Comparison of ENCODE assay signal across 21 cellular contexts in genomic region chr4:119237642-119238041, GRCh38. TPM values are rescaled to one million over a fixed set of nuclear protein-coding genes. Genes with fewer than 3 reads are reported as not detected.
A peak's percentile ranks its signal among the peaks of the same experiment; 100 is the strongest.
DNase-seq lines count a peak whose midpoint lies in the region; ATAC-seq, FAIRE-seq and TF ChIP-seq lines count a peak whose summit lies in the region.
"Had no signal": no experiment of that assay in that cellular context is flagged by ENCODE, and none has a peak within 500 bp of the region (broad histone marks: within the 10 kb centered on the region; RNA-seq: fewer than 3 reads in every experiment).

No MANE protein-coding gene starts in this region.

- H3K14ac ChIP-seq in IMR-90 (replicated peaks; ENCODE audit: low read depth, low read length) = no peak overlapping the region

- TF ChIP-seq POLR2A in IMR-90 (IDR thresholded peaks at IDR 0.05; ENCODE audit: low read depth, low read length) = no peak

- DNase-seq in activated T-cell treated with anti-CD3 and anti-CD28 coated beads, Interleukin-2, amount 50 U/mL, for 4 hours = no peak
- no peak for DNase-seq in activated T-cell treated with anti-CD3 and anti-CD28 coated beads, Interleukin-2, amount 50 U/mL, for 1 hour
- no peak for DNase-seq in IMR-90
- DNase-seq in DMS153 treated with DMSO at 0.1 percent for 48 hours (lab: John Stamatoyannopoulos, UW; ENCODE audit: unreplicated experiment) = no peak
- DNase-seq in HCEC 1CT = no peak
- DNase-seq in frontal cortex (ENCODE audit: low spot score in 2 of 2) = no peak
- DNase-seq: foreskin melanocyte; H7; NCI-H1092 treated with DMSO at 0.1 percent for 48 hours; NCI-H1930; NCI-H526; stimulated activated CD4-positive, alpha-beta T cell treated with anti-CD3 and anti-CD28 coated beads, Interleukin-2, amount 100 ng/mL, for 24 hours had no signal

- in situ Hi-C loops in IMR-90 (cut with MboI; ENCODE audit: low sequenced_read_pairs) = no loop called here

- H3K9me3 Mint-ChIP-seq in activated T-cell treated with anti-CD3 and anti-CD28 coated beads, Interleukin-2, amount 50 U/mL, for 4 hours = no peaks in the 10 kb centered on the region
- H3K9me3 Mint-ChIP-seq in activated T-helper 17 cell treated with anti-CD3 and anti-CD28 coated beads, Interleukin-2, amount 50 U/mL, for 72 hours = no peaks in the 10 kb centered on the region
- H3K9me3 Mint-ChIP-seq: naive thymus-derived CD4-positive, alpha-beta T cell had no signal

- peaks cover 3% of the 10 kb centered on the region; the same call in 1 of the 2 replicates for H3K9me1 ChIP-seq in IMR-90 (ENCODE audit: insufficient read depth, low read length)

- H3K27ac ChIP-seq in IMR-90 (ENCODE audit: insufficient read depth, low read length) = no peak overlapping the region
- H3K27ac ChIP-seq in mucosa of rectum (ENCODE audit: low read depth in 2 of 2, low read length in 2 of 2) = peak overlapping the region; percentile 12 to 30
- H3K27ac ChIP-seq: BLaER1, coronary artery, esophagus muscularis mucosa, hepatocyte had no signal

- H3K4me3 ChIP-seq in IMR-90 (ENCODE audit: insufficient read depth, low read depth, low read length) (no peak overlapping the region), mucosa of rectum (ENCODE audit: low read length in 2 of 2) (no peak overlapping the region)
- H3K4me3 ChIP-seq: BLaER1, coronary artery, esophagus muscularis mucosa, hepatocyte, smooth muscle cell had no signal

- H2BK120ac ChIP-seq in IMR-90 (ENCODE audit: low read depth, low read length) = no peak overlapping the region

- peak overlapping the region; percentile 76 for H3K27ac Mint-ChIP-seq in activated T-helper 17 cell treated with anti-CD3 and anti-CD28 coated beads, Interleukin-2, amount 50 U/mL, for 72 hours

- peaks cover 32% of the 10 kb centered on the region for H3K4me1 Mint-ChIP-seq in activated T-cell treated with anti-CD3 and anti-CD28 coated beads, Interleukin-2, amount 50 U/mL, for 4 hours (ENCODE audit: low read depth)
- peaks cover 35% of the 10 kb centered on the region for H3K4me1 Mint-ChIP-seq in activated T-helper 17 cell treated with anti-CD3 and anti-CD28 coated beads, Interleukin-2, amount 50 U/mL, for 72 hours

- 0 out of 2 replicates have a peak, but pooled peaks cover 3% of the 10 kb centered on the region for H4K20me1 ChIP-seq in IMR-90 (ENCODE audit: insufficient read depth, low read length)
- H4K20me1 ChIP-seq: BLaER1 had no signal

- H3K4me3 Mint-ChIP-seq in activated T-cell treated with anti-CD3 and anti-CD28 coated beads, Interleukin-2, amount 50 U/mL, for 4 hours = no peak overlapping the region
- peak overlapping the region; percentile 45 for H3K4me3 Mint-ChIP-seq in activated T-helper 17 cell treated with anti-CD3 and anti-CD28 coated beads, Interleukin-2, amount 50 U/mL, for 72 hours

- no peaks in the 10 kb centered on the region for H3K27me3 Mint-ChIP-seq in activated T-cell treated with anti-CD3 and anti-CD28 coated beads, Interleukin-2, amount 50 U/mL, for 4 hours (ENCODE audit: low read depth)
- H3K27me3 Mint-ChIP-seq in activated T-helper 17 cell treated with anti-CD3 and anti-CD28 coated beads, Interleukin-2, amount 50 U/mL, for 72 hours = no peaks in the 10 kb centered on the region
- H3K27me3 Mint-ChIP-seq: naive thymus-derived CD4-positive, alpha-beta T cell had no signal

- H2AFZ ChIP-seq in IMR-90 (replicated peaks; ENCODE audit: low read length, poor library complexity) = no peak overlapping the region
- H2AFZ ChIP-seq: hepatocyte had no signal

- no peak overlapping the region for H3K56ac ChIP-seq in IMR-90 (ENCODE audit: extremely low read depth, insufficient read depth, low read length)

- dilution Hi-C loops in IMR-90 (cut with HindIII; ENCODE audit: low sequenced_read_pairs, unreplicated experiment) = no loop called here

- no peak overlapping the region for H2AK9ac ChIP-seq in IMR-90 (replicated peaks; ENCODE audit: low read depth, low read length, poor library complexity)

- CTCF ChIA-PET in IMR-90 (lab: Yijun Ruan, JAX) = no interaction called here

- peaks cover 21 to 38% of the 10 kb centered on the region in 2 experiments; a peak in 3 of 4 replicates for H3K79me1 ChIP-seq in IMR-90 (ENCODE audit: low read depth in 1 of 2, low read length in 2 of 2)

- H3K4me2 ChIP-seq in IMR-90 (ENCODE audit: low read depth, low read length) = no peak overlapping the region
- H3K4me2 ChIP-seq: BLaER1, hepatocyte, smooth muscle cell had no signal

- H2BK5ac ChIP-seq in IMR-90 (ENCODE audit: low read depth, low read length, poor library complexity, severe bottlenecking) = no peak overlapping the region

- POLR2A ChIA-PET in IMR-90 (lab: Charles Lee; ENCODE audit: unreplicated experiment) = no interaction called here

- whole genome bisulfite sequencing in IMR-90 (ENCODE audit: extremely low coverage in 2 of 2, insufficient read length in 1 of 2), 2 experiments = no CpG with 5 or more reads among the region's 2 CpGs

- H4K5ac ChIP-seq in IMR-90 (ENCODE audit: low read depth, low read length) = no peak overlapping the region

- no peak overlapping the region for H4K8ac ChIP-seq in IMR-90 (ENCODE audit: low read depth in 2 of 2, low read length in 2 of 2)

- H2AK5ac ChIP-seq in IMR-90 (ENCODE audit: low read depth, low read length) = no peak overlapping the region

- TF ChIP-seq CTCF in IMR-90 (conservative IDR thresholded peaks at IDR 0.05; ENCODE audit: low read depth, low read length) = no peak

- FAIRE-seq in frontal cortex (lab: Jason Lieb, UNC) = no peak

- H3K9me3 ChIP-seq in IMR-90 (ENCODE audit: control insufficient read depth, insufficient read depth, low read length) = no peaks in the 10 kb centered on the region
- H3K9me3 ChIP-seq in mucosa of rectum (ENCODE audit: control insufficient read depth in 2 of 2, low read length in 2 of 2) = no peaks in the 10 kb centered on the region
- H3K9me3 ChIP-seq: BLaER1, esophagus muscularis mucosa had no signal

- H3K18ac ChIP-seq in IMR-90 (ENCODE audit: low read depth, low read length) = no peak overlapping the region

- H3K9ac ChIP-seq in IMR-90 (ENCODE audit: low read depth, low read length) (no peak overlapping the region), mucosa of rectum (ENCODE audit: low read depth in 1 of 2, low read length in 2 of 2) (no peak overlapping the region)
- H3K9ac ChIP-seq: BLaER1 had no signal

- intact Hi-C loops in IMR-90 (cut with micrococcal nuclease) = no loop called here

- H3K4me1 ChIP-seq in IMR-90 (ENCODE audit: control insufficient read depth, insufficient read depth, low read length) (peaks cover 6% of the 10 kb centered on the region), mucosa of rectum (ENCODE audit: control insufficient read depth in 2 of 2, insufficient read depth in 2 of 2, low read length in 2 of 2) (no peaks in the 10 kb centered on the region)

- TF ChIP-seq RAD21 in IMR-90 (IDR thresholded peaks at IDR 0.05; ENCODE audit: low read length) = no peak

- peak overlapping the region; percentile 14; the same call in 1 of the 2 replicates for H2BK20ac ChIP-seq in IMR-90 (ENCODE audit: low read depth, low read length)

- H3K4ac ChIP-seq in IMR-90 (ENCODE audit: low read depth, low read length) = no peak overlapping the region

- H3K36me3 ChIP-seq in IMR-90 (ENCODE audit: control insufficient read depth, insufficient read depth, low read length) (peaks cover 8% of the 10 kb centered on the region), mucosa of rectum (ENCODE audit: control insufficient read depth in 2 of 2, insufficient read depth in 2 of 2, low read length in 2 of 2) (peaks cover 33 to 38% of the 10 kb centered on the region in 2 donors)

- no TSS peak for BruUV-seq in IMR-90 (replicated peaks; lab: Mats Ljungman, UMichigan)

- peak; percentile 5 to 8 for ATAC-seq in activated T-cell treated with anti-CD3 and anti-CD28 coated beads, Interleukin-2, amount 50 U/mL, for 4 hours
- ATAC-seq in IMR-90 (ENCODE audit: low read depth) = no peak
- ATAC-seq in activated T-helper 17 cell treated with anti-CD3 and anti-CD28 coated beads, Interleukin-2, amount 50 U/mL, for 72 hours (replicated peaks) = no peak
- ATAC-seq: left lobe of liver; naive thymus-derived CD4-positive, alpha-beta T cell had no signal

- H3K27me3 ChIP-seq in IMR-90 (ENCODE audit: control insufficient read depth, insufficient read depth, low read length) (no peaks in the 10 kb centered on the region), mucosa of rectum (ENCODE audit: control insufficient read depth in 2 of 2, insufficient read depth in 2 of 2, low read length in 2 of 2) (no peaks in the 10 kb centered on the region)
- H3K27me3 ChIP-seq: BLaER1, esophagus muscularis mucosa, hepatocyte had no signal

- no peak overlapping the region for H2BK15ac ChIP-seq in IMR-90 (ENCODE audit: low read depth, low read length)

- peaks cover 36% of the 10 kb centered on the region for H3K36me3 Mint-ChIP-seq in activated T-cell treated with anti-CD3 and anti-CD28 coated beads, Interleukin-2, amount 50 U/mL, for 4 hours (ENCODE audit: insufficient read depth)
- H3K36me3 Mint-ChIP-seq in activated T-helper 17 cell treated with anti-CD3 and anti-CD28 coated beads, Interleukin-2, amount 50 U/mL, for 72 hours (ENCODE audit: low read depth) = peaks cover 59% of the 10 kb centered on the region

- no peak overlapping the region for H4K91ac ChIP-seq in IMR-90 (ENCODE audit: insufficient read depth, low read depth, low read length)

- H3K23ac ChIP-seq in IMR-90 (ENCODE audit: low read depth, low read length) = no peak overlapping the region; the same call in 1 of the 2 replicates

TF ChIP-seq in IMR-90, 13 proteins besides CTCF, POLR2A, EP300 and RAD21 (continues in another document):
- TF ChIP-seq USF2 (IDR thresholded peaks at IDR 0.05; ENCODE audit: low read depth, low read length) = no peak
- TF ChIP-seq BHLHE40 (IDR thresholded peaks at IDR 0.05; ENCODE audit: low read depth, low read length) = no peak
- no peak for TF ChIP-seq MAFK (IDR thresholded peaks at IDR 0.05; ENCODE audit: low read depth, low read length)

RNA-seq across cellular contexts. Expression of gene USP53, which starts 25.1 kb away (rescaled TPM):
- 10 to 100 TPM; 11.8 to 12.4 (median 12.1) TPM for total RNA-seq in activated T-cell treated with anti-CD3 and anti-CD28 coated beads, Interleukin-2, amount 50 U/mL, for 4 hours
- total RNA-seq in IMR-90 (2012; rRNA removed) = 24.0 and 34.7 TPM in 2 replicates
- polyA plus RNA-seq in IMR-90 (2012; rRNA removed) = 7.6 and 11.2 TPM in 2 replicates
- 1.5 and 2.7 TPM in 2 replicates for polyA plus RNA-seq in IMR-90 (2012; cell fraction: cytosol; rRNA removed)
- 2.8 and 32.8 TPM in 2 replicates for polyA plus RNA-seq in IMR-90 (2012; cell fraction: nucleus; rRNA removed; ENCODE audit: low replicate concordance)
- 10 to 100 TPM in 1 of 2 donors, 1 to 10 TPM in 1; 9.7 to 27.7 TPM for total RNA-seq in activated T-helper 17 cell treated with anti-CD3 and anti-CD28 coated beads, Interleukin-2, amount 50 U/mL, for 72 hours
- total RNA-seq in frontal cortex = 12.2 TPM

Comparison
In these comparisons a context has a peak if more than half of its experiments do, and no peak if none do; other contexts are left out.
1. ATAC-seq: peak in activated T-cell treated with anti-CD3 and anti-CD28 coated beads, Interleukin-2, amount 50 U/mL, for 4 hours (2 of 2); none in IMR-90 (single experiment) and activated T-helper 17 cell treated with anti-CD3 and anti-CD28 coated beads, Interleukin-2, amount 50 U/mL, for 72 hours (single experiment).